Comparison of ENCODE assay signal across 1 cellular context in genomic region chr4:101037249-101037648, GRCh38.
TF ChIP-seq lines count a peak whose summit lies in the region.

No MANE protein-coding gene starts in this region.

TF ChIP-seq in endothelial cell of umbilical vein, 7 proteins besides CTCF, POLR2A, EP300 and RAD21:
- TF ChIP-seq GATA2 (IDR thresholded peaks at IDR 0.05; ENCODE audit: insufficient read depth, insufficient read length, low read depth, low read length), result no peak
- no peak for TF ChIP-seq MAX (IDR thresholded peaks at IDR 0.05; ENCODE audit: insufficient read depth, insufficient read length)
- TF ChIP-seq MYC (IDR thresholded peaks at IDR 0.05; ENCODE audit: low read depth, low read length), result no peak
- TF ChIP-seq JUN (IDR thresholded peaks at IDR 0.05; ENCODE audit: borderline replicate concordance, insufficient read depth, insufficient read length, low read depth), result peak; percentile 55
- TF ChIP-seq FOS (IDR thresholded peaks at IDR 0.05; ENCODE audit: borderline replicate concordance, insufficient read depth, low read length), result peak; percentile 10
- no peak for TF ChIP-seq EZH2 (IDR thresholded peaks at IDR 0.05; ENCODE audit: borderline replicate concordance, low read depth, low read length, severe bottlenecking)
- TF ChIP-seq POLR2AphosphoS5 (IDR thresholded peaks at IDR 0.05; ENCODE audit: insufficient read depth, low read depth, low read length), result no peak
